1 cellular context compared by ENCODE assay signal in the genomic region with DNA sequence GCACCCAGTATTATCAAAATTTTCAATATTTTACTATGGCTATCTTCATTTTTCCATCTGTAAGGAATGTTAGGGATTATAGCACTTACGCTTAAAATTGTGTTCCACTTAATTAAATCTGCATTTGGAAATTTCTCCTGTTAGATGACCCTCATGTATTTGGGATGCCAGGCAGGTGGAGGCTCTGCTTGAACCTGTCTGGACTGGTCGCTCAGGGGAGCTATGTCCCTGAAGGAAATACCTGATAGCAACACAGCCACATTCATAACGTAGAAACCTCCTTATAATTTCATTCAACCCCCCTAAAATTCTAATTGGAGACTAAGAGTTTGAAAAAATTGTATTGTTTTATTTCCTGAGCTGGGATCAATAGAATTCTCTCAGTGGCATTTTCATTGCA.
TF ChIP-seq lines count a peak whose summit lies in the region.

No MANE protein-coding gene starts in this region.

TF ChIP-seq in H1, 55 proteins besides CTCF, POLR2A, EP300 and RAD21:
- TF ChIP-seq HDAC2 (IDR thresholded peaks at IDR 0.05; ENCODE audit: borderline replicate concordance in 1 of 2, low read depth in 2 of 2, low read length in 2 of 2) (no peak), SUZ12 (IDR thresholded peaks at IDR 0.05; ENCODE audit: low read length) (no peak), RFX5 (IDR thresholded peaks at IDR 0.05; ENCODE audit: borderline replicate concordance, low read depth, low read length) (no peak)
- TF ChIP-seq, protein P1, sequence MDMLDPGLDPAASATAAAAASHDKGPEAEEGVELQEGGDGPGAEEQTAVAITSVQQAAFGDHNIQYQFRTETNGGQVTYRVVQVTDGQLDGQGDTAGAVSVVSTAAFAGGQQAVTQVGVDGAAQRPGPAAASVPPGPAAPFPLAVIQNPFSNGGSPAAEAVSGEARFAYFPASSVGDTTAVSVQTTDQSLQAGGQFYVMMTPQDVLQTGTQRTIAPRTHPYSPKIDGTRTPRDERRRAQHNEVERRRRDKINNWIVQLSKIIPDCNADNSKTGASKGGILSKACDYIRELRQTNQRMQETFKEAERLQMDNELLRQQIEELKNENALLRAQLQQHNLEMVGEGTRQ (IDR thresholded peaks at IDR 0.05; ENCODE audit: low read length) = no peak
